In the genomic region with DNA sequence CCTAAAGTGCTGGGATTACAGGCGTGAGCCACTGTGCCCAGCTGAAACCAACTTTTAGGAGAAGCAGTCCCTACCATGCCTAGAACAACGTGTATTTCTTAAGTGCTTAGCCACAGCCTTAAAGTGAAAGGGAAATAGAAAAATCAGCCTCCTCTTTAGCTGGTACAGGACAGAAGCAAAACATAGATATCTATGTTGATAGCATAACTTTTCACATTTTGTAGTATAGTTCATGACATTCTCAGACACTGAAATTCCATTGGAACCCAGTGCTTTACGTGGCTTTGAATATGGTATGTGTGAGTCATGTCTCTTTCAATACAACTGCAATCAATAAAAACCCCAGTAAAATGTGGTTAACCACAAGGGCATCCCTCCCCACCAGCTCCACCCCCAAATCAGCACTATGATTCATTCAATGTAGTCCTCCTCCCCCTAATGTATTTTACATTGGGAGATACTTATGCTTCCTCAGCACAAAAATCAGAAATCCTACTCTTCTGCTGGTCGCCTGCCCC, we compare ENCODE assay signal across 1 cellular context.
TF ChIP-seq lines count a peak whose summit lies in the region.

No MANE protein-coding gene starts in this region.

TF ChIP-seq in K562, 482 proteins besides CTCF, POLR2A, EP300 and RAD21 (continued from another document):
- no peak for TF ChIP-seq BRCA1 (IDR thresholded peaks at IDR 0.05)
- TF ChIP-seq BRCA1 (CRISPR knock-in tag; IDR thresholded peaks at IDR 0.05): no peak
- TF ChIP-seq, protein P1, sequence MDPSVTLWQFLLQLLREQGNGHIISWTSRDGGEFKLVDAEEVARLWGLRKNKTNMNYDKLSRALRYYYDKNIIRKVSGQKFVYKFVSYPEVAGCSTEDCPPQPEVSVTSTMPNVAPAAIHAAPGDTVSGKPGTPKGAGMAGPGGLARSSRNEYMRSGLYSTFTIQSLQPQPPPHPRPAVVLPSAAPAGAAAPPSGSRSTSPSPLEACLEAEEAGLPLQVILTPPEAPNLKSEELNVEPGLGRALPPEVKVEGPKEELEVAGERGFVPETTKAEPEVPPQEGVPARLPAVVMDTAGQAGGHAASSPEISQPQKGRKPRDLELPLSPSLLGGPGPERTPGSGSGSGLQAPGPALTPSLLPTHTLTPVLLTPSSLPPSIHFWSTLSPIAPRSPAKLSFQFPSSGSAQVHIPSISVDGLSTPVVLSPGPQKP (CRISPR knock-in tag; IDR thresholded peaks at IDR 0.05): no peak
- TF ChIP-seq, protein P2, sequence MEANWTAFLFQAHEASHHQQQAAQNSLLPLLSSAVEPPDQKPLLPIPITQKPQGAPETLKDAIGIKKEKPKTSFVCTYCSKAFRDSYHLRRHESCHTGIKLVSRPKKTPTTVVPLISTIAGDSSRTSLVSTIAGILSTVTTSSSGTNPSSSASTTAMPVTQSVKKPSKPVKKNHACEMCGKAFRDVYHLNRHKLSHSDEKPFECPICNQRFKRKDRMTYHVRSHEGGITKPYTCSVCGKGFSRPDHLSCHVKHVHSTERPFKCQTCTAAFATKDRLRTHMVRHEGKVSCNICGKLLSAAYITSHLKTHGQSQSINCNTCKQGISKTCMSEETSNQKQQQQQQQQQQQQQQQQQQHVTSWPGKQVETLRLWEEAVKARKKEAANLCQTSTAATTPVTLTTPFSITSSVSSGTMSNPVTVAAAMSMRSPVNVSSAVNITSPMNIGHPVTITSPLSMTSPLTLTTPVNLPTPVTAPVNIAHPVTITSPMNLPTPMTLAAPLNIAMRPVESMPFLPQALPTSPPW (CRISPR knock-in tag; IDR thresholded peaks at IDR 0.05): peak; percentile 17; the same call in 1 of the 2 replicates
- TF ChIP-seq CBFA2T3 (IDR thresholded peaks at IDR 0.05): 0 out of 2 replicates have a peak, but pooled peaks have one; percentile 36
- TF ChIP-seq MAFG (tag; conservative IDR thresholded peaks at IDR 0.05): peak; percentile 44; the same call in 1 of the 2 replicates
- peak; percentile 65 for TF ChIP-seq NFE2 (IDR thresholded peaks at IDR 0.05; ENCODE audit: low read depth)
- peak; percentile 78; the same call in 1 of the 2 replicates for TF ChIP-seq RUNX1 (IDR thresholded peaks at IDR 0.05; ENCODE audit: low read depth)
- TF ChIP-seq SMC3 (conservative IDR thresholded peaks at IDR 0.05; ENCODE audit: insufficient read depth, low read depth, low read length): no peak
- no peak for TF ChIP-seq ZNF217 (CRISPR knock-in tag; IDR thresholded peaks at IDR 0.05)
- no peak for TF ChIP-seq HDGF (IDR thresholded peaks at IDR 0.05)
- TF ChIP-seq JUND (IDR thresholded peaks at IDR 0.05; ENCODE audit: borderline replicate concordance, low read depth, low read length): peak; percentile 61; the same call in 1 of the 2 replicates
- 0 out of 3 replicates have a peak, but pooled peaks have one; percentile 51 for TF ChIP-seq JUND (tag; IDR thresholded peaks at IDR 0.05; ENCODE audit: borderline replicate concordance, low read depth, low read length)
- TF ChIP-seq EGR1 (conservative IDR thresholded peaks at IDR 0.05): peak; percentile 42; the same call in 1 of the 2 replicates
- peak; percentile 68 for TF ChIP-seq ZNF316 (IDR thresholded peaks at IDR 0.05)
- TF ChIP-seq C11orf30 (IDR thresholded peaks at IDR 0.05; ENCODE audit: low read depth): peak; percentile 39; the same call in 1 of the 2 replicates
- peak; percentile 36 for TF ChIP-seq MEIS2 (IDR thresholded peaks at IDR 0.05; ENCODE audit: partially characterized antibody)
- TF ChIP-seq, protein P3, sequence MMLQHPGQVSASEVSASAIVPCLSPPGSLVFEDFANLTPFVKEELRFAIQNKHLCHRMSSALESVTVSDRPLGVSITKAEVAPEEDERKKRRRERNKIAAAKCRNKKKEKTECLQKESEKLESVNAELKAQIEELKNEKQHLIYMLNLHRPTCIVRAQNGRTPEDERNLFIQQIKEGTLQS (IDR thresholded peaks at IDR 0.05): peak; percentile 50; the same call in 1 of the 2 replicates
- TF ChIP-seq, protein P3 (CRISPR knock-in tag; conservative IDR thresholded peaks at IDR 0.05): no peak
- TF ChIP-seq FOSL1 (tag; conservative IDR thresholded peaks at IDR 0.05): peak; percentile 68
